In the genomic region with DNA sequence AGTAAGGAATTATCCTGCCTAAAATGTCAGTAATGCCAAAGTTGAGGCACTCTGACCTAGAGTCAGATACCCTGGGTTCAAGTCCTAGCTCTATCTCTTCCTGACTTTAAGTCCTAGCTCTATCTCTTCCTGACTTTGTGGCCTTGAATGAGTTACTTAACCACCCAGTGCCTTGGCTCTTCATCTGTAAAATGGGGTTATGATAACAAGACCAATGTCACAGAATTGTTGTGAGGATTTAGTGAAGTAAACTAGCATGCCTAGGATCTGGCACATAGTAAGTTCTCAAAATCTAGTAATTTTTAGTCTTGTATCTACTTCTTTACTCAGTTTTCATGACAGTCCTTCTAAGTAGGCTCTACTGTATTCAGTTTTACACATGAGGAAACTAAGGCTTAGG, we compare ENCODE assay signal across 1 cellular context.
TF ChIP-seq lines count a peak whose summit lies in the region.

No MANE protein-coding gene starts in this region.

TF ChIP-seq in GM12878, 131 proteins besides CTCF, POLR2A, EP300 and RAD21:
- TF ChIP-seq, protein P1, sequence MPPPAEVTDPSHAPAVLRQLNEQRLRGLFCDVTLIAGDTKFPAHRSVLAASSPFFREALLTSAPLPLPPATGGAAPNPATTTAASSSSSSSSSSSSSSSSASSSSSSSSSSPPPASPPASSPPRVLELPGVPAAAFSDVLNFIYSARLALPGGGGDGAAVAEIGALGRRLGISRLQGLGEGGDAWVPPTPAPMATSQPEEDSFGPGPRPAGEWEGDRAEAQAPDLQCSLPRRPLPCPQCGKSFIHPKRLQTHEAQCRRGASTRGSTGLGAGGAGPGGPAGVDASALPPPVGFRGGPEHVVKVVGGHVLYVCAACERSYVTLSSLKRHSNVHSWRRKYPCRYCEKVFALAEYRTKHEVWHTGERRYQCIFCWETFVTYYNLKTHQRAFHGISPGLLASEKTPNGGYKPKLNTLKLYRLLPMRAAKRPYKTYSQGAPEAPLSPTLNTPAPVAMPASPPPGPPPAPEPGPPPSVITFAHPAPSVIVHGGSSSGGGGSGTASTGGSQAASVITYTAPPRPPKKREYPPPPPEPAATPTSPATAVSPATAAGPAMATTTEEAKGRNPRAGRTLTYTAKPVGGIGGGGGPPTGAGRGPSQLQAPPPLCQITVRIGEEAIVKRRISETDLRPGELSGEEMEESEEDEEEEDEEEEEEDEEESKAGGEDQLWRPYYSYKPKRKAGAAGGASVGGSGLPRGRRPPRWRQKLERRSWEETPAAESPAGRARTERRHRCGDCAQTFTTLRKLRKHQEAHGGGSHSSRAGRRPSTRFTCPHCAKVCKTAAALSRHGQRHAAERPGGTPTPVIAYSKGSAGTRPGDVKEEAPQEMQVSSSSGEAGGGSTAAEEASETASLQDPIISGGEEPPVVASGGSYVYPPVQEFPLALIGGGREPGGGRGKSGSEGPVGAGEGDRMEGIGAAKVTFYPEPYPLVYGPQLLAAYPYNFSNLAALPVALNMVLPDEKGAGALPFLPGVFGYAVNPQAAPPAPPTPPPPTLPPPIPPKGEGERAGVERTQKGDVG (CRISPR knock-in tag; IDR thresholded peaks at IDR 0.05), result no peak
- TF ChIP-seq, protein P2, sequence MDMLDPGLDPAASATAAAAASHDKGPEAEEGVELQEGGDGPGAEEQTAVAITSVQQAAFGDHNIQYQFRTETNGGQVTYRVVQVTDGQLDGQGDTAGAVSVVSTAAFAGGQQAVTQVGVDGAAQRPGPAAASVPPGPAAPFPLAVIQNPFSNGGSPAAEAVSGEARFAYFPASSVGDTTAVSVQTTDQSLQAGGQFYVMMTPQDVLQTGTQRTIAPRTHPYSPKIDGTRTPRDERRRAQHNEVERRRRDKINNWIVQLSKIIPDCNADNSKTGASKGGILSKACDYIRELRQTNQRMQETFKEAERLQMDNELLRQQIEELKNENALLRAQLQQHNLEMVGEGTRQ (IDR thresholded peaks at IDR 0.05; ENCODE audit: borderline replicate concordance, low read depth, low read length), result no peak
- TF ChIP-seq BCL11A (IDR thresholded peaks at IDR 0.05; ENCODE audit: low read depth, low read length), result no peak
- TF ChIP-seq, protein P3, sequence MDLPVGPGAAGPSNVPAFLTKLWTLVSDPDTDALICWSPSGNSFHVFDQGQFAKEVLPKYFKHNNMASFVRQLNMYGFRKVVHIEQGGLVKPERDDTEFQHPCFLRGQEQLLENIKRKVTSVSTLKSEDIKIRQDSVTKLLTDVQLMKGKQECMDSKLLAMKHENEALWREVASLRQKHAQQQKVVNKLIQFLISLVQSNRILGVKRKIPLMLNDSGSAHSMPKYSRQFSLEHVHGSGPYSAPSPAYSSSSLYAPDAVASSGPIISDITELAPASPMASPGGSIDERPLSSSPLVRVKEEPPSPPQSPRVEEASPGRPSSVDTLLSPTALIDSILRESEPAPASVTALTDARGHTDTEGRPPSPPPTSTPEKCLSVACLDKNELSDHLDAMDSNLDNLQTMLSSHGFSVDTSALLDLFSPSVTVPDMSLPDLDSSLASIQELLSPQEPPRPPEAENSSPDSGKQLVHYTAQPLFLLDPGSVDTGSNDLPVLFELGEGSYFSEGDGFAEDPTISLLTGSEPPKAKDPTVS (IDR thresholded peaks at IDR 0.05; ENCODE audit: low read depth, low read length), result no peak
